9 cellular contexts compared by ENCODE assay signal in genomic region chr1:158830904-158831507, GRCh38. TPM values are rescaled to one million over a fixed set of nuclear protein-coding genes. Genes with fewer than 3 reads are reported as not detected.
DNase-seq lines count a peak whose midpoint lies in the region; ATAC-seq and TF ChIP-seq lines count a peak whose summit lies in the region.
"Had no signal": no experiment of that assay in that cellular context is flagged by ENCODE, and none has a peak within 500 bp of the region (broad histone marks: within the 10 kb centered on the region; RNA-seq: fewer than 3 reads in every experiment).

Gene MNDA (plus strand): TSS chr1:158831351. CDS start chr1:158842154, 10,803 bp downstream.

- no peak within 1 kb of the TSS for H3K27ac Mint-ChIP-seq in WTC11
- H3K27ac Mint-ChIP-seq: brain had no signal

- intact Hi-C loops in spleen (cut with DNase I; ENCODE audit: low total_unique reads) (no loop called here), breast epithelium (cut with DNase I; ENCODE audit: low total_unique reads) (no loop called here)

- POLR2A ChIA-PET in WTC11 (lab: Charles Lee): no interaction called here

- H3K4me3 ChIP-seq in spleen: peak within 1 kb of the TSS in 7 of 8 donors; percentile 0 to 59 (median 30)
- H3K4me3 ChIP-seq in breast epithelium: no peak within 1 kb of the TSS
- no peak within 1 kb of the TSS for H3K4me3 ChIP-seq in Karpas-422 (ENCODE audit: low read length)

- DNase-seq in GM19238 (ENCODE audit: insufficient read length, low spot score): peak; percentile 3
- peak; percentile 93 for DNase-seq in SKM-1 treated with dmso at 0.1 percent for 144 hours (lab: John Stamatoyannopoulos, UW; ENCODE audit: unreplicated experiment)
- no peak for DNase-seq in spleen
- DNase-seq in breast epithelium (ENCODE audit: low spot score in 2 of 2): no peak
- DNase-seq in Karpas-422: no peak
- DNase-seq in WTC11 (ENCODE audit: low spot score): no peak
- no peak for DNase-seq in NCI-H446 treated with DMSO at 0.1 percent for 48 hours (lab: John Stamatoyannopoulos, UW)

- H3K36me3 Mint-ChIP-seq in WTC11: peaks cover 31% of the 10 kb centered on the region
- H3K36me3 Mint-ChIP-seq: brain had no signal

- H4K20me1 ChIP-seq in Karpas-422 (ENCODE audit: insufficient read depth, low read depth, low read length): no peaks in the 10 kb centered on the region

- H3K27me3 ChIP-seq in spleen (replicated peaks in 1 of 7) (no peaks in the 10 kb centered on the region), breast epithelium (no peaks in the 10 kb centered on the region), Karpas-422 (ENCODE audit: low read length) (no peaks in the 10 kb centered on the region)

- peak in 1 of 3 donors; percentile 39 for TF ChIP-seq POLR2A in spleen (IDR thresholded peaks at IDR 0.05)
- no peak for TF ChIP-seq POLR2A in breast epithelium (IDR thresholded peaks at IDR 0.05)

- peaks cover 0 to 35% (median 19%) of the 10 kb centered on the region in 8 donors for H3K9me3 ChIP-seq in spleen
- H3K9me3 ChIP-seq in breast epithelium: peaks cover 9 to 22% of the 10 kb centered on the region in 2 donors
- no peaks in the 10 kb centered on the region for H3K9me3 ChIP-seq in Karpas-422 (ENCODE audit: low read length)

- H3K9me3 Mint-ChIP-seq in WTC11: peaks cover 43% of the 10 kb centered on the region

- no peaks in the 10 kb centered on the region for H3K4me1 Mint-ChIP-seq in WTC11
- H3K4me1 Mint-ChIP-seq: brain had no signal

- H3K79me2 ChIP-seq in Karpas-422 (ENCODE audit: low read length): no peaks in the 10 kb centered on the region

- TF ChIP-seq CTCF in spleen (IDR thresholded peaks at IDR 0.05 in 8 of 11, conservative IDR thresholded peaks at IDR 0.05 in 3 of 11) (no peak), breast epithelium (IDR thresholded peaks at IDR 0.05) (no peak), WTC11 (IDR thresholded peaks at IDR 0.05) (no peak)

- no peak within 1 kb of the TSS for H3K4me3 Mint-ChIP-seq in WTC11
- H3K4me3 Mint-ChIP-seq: brain had no signal

- peak within 1 kb of the TSS; percentile 58 to 90 (median 86) for H3K27ac ChIP-seq in spleen
- no peak within 1 kb of the TSS for H3K27ac ChIP-seq in breast epithelium
- H3K27ac ChIP-seq in Karpas-422 (ENCODE audit: low read length): no peak within 1 kb of the TSS

- no peaks in the 10 kb centered on the region for H3K9me2 ChIP-seq in Karpas-422 (replicated peaks; ENCODE audit: insufficient read depth, low read length)

- ATAC-seq in HG02938 (IDR thresholded peaks at IDR 0.05; ENCODE audit: unreplicated experiment) (peak; percentile 95), WTC11 (no peak)

- no peak within 1 kb of the TSS for H3K4me2 ChIP-seq in Karpas-422 (ENCODE audit: low read depth, low read length, poor library complexity, severe bottlenecking)

- CTCF ChIA-PET in WTC11 (lab: Charles Lee): no interaction called here

- H3K36me3 ChIP-seq in spleen (no peaks in the 10 kb centered on the region), breast epithelium (no peaks in the 10 kb centered on the region), Karpas-422 (ENCODE audit: insufficient read depth, low read length) (no peaks in the 10 kb centered on the region)

- no peak within 1 kb of the TSS for H2AFZ ChIP-seq in Karpas-422 (ENCODE audit: low read length)

- peaks cover 3% of the 10 kb centered on the region; the same call in 1 of the 2 replicates for H3K27me3 Mint-ChIP-seq in WTC11 (ENCODE audit: low read depth)
- H3K27me3 Mint-ChIP-seq: brain had no signal

- 43 to 66% (median 47%) methylated on average over 5 of the region's 5 CpGs for WGBS in spleen, 5 donors

- H3K9ac ChIP-seq in Karpas-422 (ENCODE audit: low read length): no peak within 1 kb of the TSS

- H3K4me1 ChIP-seq in spleen: peaks cover 0 to 15% (median 11%) of the 10 kb centered on the region in 6 donors
- H3K4me1 ChIP-seq in breast epithelium: no peaks in the 10 kb centered on the region
- peaks cover 6% of the 10 kb centered on the region; the same call in 1 of the 2 replicates for H3K4me1 ChIP-seq in Karpas-422 (ENCODE audit: low read length)

TF ChIP-seq in WTC11, 78 proteins besides CTCF, POLR2A, EP300 and RAD21 (continues in another document):
- no peak for TF ChIP-seq CDX4 (CRISPR knock-in tag; IDR thresholded peaks at IDR 0.05; ENCODE audit: borderline replicate concordance)
- TF ChIP-seq AR (CRISPR knock-in tag; IDR thresholded peaks at IDR 0.05): no peak
- TF ChIP-seq GRHL2 (CRISPR knock-in tag; IDR thresholded peaks at IDR 0.05; ENCODE audit: insufficient replicate concordance, severe bottlenecking): no peak
- TF ChIP-seq, protein P1, sequence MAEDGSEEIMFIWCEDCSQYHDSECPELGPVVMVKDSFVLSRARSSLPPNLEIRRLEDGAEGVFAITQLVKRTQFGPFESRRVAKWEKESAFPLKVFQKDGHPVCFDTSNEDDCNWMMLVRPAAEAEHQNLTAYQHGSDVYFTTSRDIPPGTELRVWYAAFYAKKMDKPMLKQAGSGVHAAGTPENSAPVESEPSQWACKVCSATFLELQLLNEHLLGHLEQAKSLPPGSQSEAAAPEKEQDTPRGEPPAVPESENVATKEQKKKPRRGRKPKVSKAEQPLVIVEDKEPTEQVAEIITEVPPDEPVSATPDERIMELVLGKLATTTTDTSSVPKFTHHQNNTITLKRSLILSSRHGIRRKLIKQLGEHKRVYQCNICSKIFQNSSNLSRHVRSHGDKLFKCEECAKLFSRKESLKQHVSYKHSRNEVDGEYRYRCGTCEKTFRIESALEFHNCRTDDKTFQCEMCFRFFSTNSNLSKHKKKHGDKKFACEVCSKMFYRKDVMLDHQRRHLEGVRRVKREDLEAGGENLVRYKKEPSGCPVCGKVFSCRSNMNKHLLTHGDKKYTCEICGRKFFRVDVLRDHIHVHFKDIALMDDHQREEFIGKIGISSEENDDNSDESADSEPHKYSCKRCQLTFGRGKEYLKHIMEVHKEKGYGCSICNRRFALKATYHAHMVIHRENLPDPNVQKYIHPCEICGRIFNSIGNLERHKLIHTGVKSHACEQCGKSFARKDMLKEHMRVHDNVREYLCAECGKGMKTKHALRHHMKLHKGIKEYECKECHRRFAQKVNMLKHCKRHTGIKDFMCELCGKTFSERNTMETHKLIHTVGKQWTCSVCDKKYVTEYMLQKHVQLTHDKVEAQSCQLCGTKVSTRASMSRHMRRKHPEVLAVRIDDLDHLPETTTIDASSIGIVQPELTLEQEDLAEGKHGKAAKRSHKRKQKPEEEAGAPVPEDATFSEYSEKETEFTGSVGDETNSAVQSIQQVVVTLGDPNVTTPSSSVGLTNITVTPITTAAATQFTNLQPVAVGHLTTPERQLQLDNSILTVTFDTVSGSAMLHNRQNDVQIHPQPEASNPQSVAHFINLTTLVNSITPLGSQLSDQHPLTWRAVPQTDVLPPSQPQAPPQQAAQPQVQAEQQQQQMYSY (CRISPR knock-in tag; IDR thresholded peaks at IDR 0.05): no peak
- no peak for TF ChIP-seq FOXP1 (CRISPR knock-in tag; IDR thresholded peaks at IDR 0.05; ENCODE audit: borderline replicate concordance)
- no peak for TF ChIP-seq E2F4 (CRISPR knock-in tag; IDR thresholded peaks at IDR 0.05; ENCODE audit: borderline replicate concordance, low read depth)
- TF ChIP-seq, protein P2, sequence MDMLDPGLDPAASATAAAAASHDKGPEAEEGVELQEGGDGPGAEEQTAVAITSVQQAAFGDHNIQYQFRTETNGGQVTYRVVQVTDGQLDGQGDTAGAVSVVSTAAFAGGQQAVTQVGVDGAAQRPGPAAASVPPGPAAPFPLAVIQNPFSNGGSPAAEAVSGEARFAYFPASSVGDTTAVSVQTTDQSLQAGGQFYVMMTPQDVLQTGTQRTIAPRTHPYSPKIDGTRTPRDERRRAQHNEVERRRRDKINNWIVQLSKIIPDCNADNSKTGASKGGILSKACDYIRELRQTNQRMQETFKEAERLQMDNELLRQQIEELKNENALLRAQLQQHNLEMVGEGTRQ (CRISPR knock-in tag; IDR thresholded peaks at IDR 0.05): no peak
- no peak for TF ChIP-seq NFATC4 (CRISPR knock-in tag; IDR thresholded peaks at IDR 0.05)

RNA-seq across cellular contexts. Expression of gene MNDA, which starts in this region (rescaled TPM):
- 100 to 1,000 TPM in 5 of 7 donors, 10 to 100 TPM in 2; 49.1 to 218 (median 130) TPM for total RNA-seq in spleen
- polyA plus RNA-seq in spleen: 10 to 100 TPM in 2 of 3 donors, 1 to 10 TPM in 1; 9.3 to 40.2 (median 23.3) TPM
- total RNA-seq in breast epithelium: 1 to 10 TPM; 4.6 to 6.9 (median 5.3) TPM
- not detected in 2 replicates for total RNA-seq in Karpas-422 (2014; rRNA removed; shearing (Covaris generic); ENCODE audit: low replicate concordance)
- 0.09 TPM in 1 of 3 replicates, not detected in the others for total RNA-seq in WTC11 (2021)

Comparison
In these comparisons a context has a peak if more than half of its experiments do, and no peak if none do; other contexts are left out.
1. RNA of gene MNDA (total RNA-seq): 49.1 to 218 TPM in spleen; 4.6 to 6.9 TPM in breast epithelium, 0.09 TPM in WTC11 and not detected in Karpas-422; every median in the first group is over 4 times any median in the second.
2. DNase-seq: peak in GM19238 (single experiment) and SKM-1 treated with dmso at 0.1 percent for 144 hours (single experiment); none in spleen (single experiment), breast epithelium (0 of 2), Karpas-422 (single experiment), WTC11 (single experiment) and NCI-H446 treated with DMSO at 0.1 percent for 48 hours (single experiment).
3. H3K27ac ChIP-seq: peak in spleen (8 of 8); none in breast epithelium (0 of 2) and Karpas-422 (single experiment).
4. H3K4me3 ChIP-seq: peak in spleen (7 of 8); none in breast epithelium (0 of 3) and Karpas-422 (single experiment).